ENCODE assay signal across 1 cellular context in genomic region chr1:234848972-234849641, GRCh38.
TF ChIP-seq lines count a peak whose summit lies in the region.

No MANE protein-coding gene starts in this region.

TF ChIP-seq in K562, 482 proteins besides CTCF, POLR2A, EP300 and RAD21 (continued from another document and continues in another):
- no peak for TF ChIP-seq THRB (CRISPR knock-in tag; conservative IDR thresholded peaks at IDR 0.05)
- no peak for TF ChIP-seq REST (CRISPR knock-in tag; IDR thresholded peaks at IDR 0.05; ENCODE audit: low read depth)
- no peak for TF ChIP-seq ZBTB26 (CRISPR knock-in tag; IDR thresholded peaks at IDR 0.05)
- TF ChIP-seq E2F5 (CRISPR knock-in tag; IDR thresholded peaks at IDR 0.05), result no peak
- peak; percentile 56 for TF ChIP-seq MAFK (IDR thresholded peaks at IDR 0.05; ENCODE audit: low read length)
- no peak for TF ChIP-seq BRF2 (IDR thresholded peaks at IDR 0.05; ENCODE audit: borderline replicate concordance, insufficient read depth, insufficient read length)
- TF ChIP-seq ZNF224 (CRISPR knock-in tag; IDR thresholded peaks at IDR 0.05), result no peak
- no peak for TF ChIP-seq GTF2B (IDR thresholded peaks at IDR 0.05; ENCODE audit: extremely low read depth, insufficient read length)
- TF ChIP-seq FUS (optimal IDR thresholded peaks at IDR 0.05; ENCODE audit: low read depth, low read length), result no peak
- no peak for TF ChIP-seq ARID3A (IDR thresholded peaks at IDR 0.05; ENCODE audit: borderline replicate concordance, low read depth, low read length)
- no peak for TF ChIP-seq PATZ1 (CRISPR knock-in tag; IDR thresholded peaks at IDR 0.05; ENCODE audit: borderline replicate concordance)
- TF ChIP-seq LEF1 (IDR thresholded peaks at IDR 0.05), result peak; percentile 43; the same call in 1 of the 2 replicates
- no peak for TF ChIP-seq ELK3 (CRISPR knock-in tag; IDR thresholded peaks at IDR 0.05)
- TF ChIP-seq PHTF2 (CRISPR knock-in tag; IDR thresholded peaks at IDR 0.05), result no peak
- TF ChIP-seq NR2F6 (CRISPR knock-in tag; IDR thresholded peaks at IDR 0.05), result no peak
- TF ChIP-seq SAFB2 (IDR thresholded peaks at IDR 0.05; ENCODE audit: borderline replicate concordance, low read depth, low read length, severe bottlenecking), result no peak
- TF ChIP-seq THRA (IDR thresholded peaks at IDR 0.05), result no peak
- TF ChIP-seq GMEB1 (CRISPR knock-in tag; IDR thresholded peaks at IDR 0.05), result no peak
- TF ChIP-seq SNIP1 (IDR thresholded peaks at IDR 0.05; ENCODE audit: low read depth), result no peak
- no peak for TF ChIP-seq HDAC8 (tag; IDR thresholded peaks at IDR 0.05)
- TF ChIP-seq TGIF2 (CRISPR knock-in tag; IDR thresholded peaks at IDR 0.05), result no peak
- TF ChIP-seq ARID3B (CRISPR knock-in tag; IDR thresholded peaks at IDR 0.05; ENCODE audit: borderline replicate concordance), result no peak
- no peak for TF ChIP-seq BRCA1 (IDR thresholded peaks at IDR 0.05)
- TF ChIP-seq BRCA1 (CRISPR knock-in tag; IDR thresholded peaks at IDR 0.05), result no peak
- TF ChIP-seq CUX1 (CRISPR knock-in tag; IDR thresholded peaks at IDR 0.05), result no peak
- TF ChIP-seq YY1 (IDR thresholded peaks at IDR 0.05; ENCODE audit: borderline replicate concordance in 1 of 3, control insufficient read depth in 1 of 3, extremely low read depth in 1 of 3, insufficient read depth in 3 of 3, insufficient read length in 1 of 3, insufficient replicate concordance in 2 of 3, low read depth in 1 of 3, low read length in 2 of 3), result peak in 1 of 3 experiments; percentile 26
- no peak for TF ChIP-seq BRD4 (IDR thresholded peaks at IDR 0.05)
